In the genomic region with DNA sequence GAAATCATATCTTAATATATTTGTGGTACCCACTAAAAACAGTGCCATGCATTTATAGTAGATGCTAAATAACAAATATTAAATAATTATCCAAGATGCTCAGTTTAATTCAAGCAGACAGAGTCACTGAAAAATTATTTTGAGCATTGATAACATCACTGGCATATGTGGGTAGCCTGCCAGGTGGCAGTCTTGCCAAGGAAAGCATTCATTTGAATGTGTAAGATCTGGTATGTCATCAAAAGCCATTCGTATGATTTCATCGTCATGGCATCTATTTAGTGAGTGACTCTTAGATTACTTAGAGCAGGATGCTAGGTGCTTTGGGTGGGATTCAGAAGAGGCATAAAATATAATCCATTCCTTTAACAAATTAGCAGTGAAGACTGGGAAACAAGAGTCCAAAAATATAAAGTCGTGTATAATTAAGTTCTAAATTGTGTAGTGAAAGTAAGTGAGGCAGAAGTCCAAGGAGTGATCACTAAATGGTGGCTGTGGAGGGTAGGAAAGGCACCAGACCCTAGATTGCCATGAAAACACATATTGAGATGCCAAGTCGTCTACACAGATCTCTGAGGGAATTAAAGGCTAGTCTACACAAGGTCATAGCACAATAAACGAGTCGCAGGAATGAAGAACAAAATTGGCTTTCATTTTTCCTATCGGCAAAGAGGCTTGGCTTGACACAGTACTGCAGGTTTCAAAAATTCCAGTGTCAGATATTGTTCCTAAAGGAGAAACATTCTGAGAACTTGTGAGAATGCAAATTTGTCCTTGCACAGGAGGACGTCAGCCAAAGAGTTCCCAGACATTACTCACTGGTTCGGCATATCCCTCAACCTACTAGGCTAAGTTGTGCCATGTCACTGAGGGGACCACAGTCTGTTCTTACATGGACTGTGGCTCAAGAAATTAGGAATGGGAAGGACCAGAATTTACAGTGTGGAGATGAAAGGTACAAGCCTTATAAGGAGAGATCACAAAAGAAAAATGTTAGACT, we compare ENCODE assay signal across 13 cellular contexts.
A peak's percentile ranks its signal among the peaks of the same experiment; 100 is the strongest.
DNase-seq lines count a peak whose midpoint lies in the region; ATAC-seq, FAIRE-seq and TF ChIP-seq lines count a peak whose summit lies in the region.
"Had no signal": no experiment of that assay in that cellular context is flagged by ENCODE, and none has a peak within 500 bp of the region (broad histone marks: within the 10 kb centered on the region; RNA-seq: fewer than 3 reads in every experiment).

No MANE protein-coding gene starts in this region.

- WGBS in mesenchymal stem cell = 79% methylated on average over 9 of the region's 9 CpGs

- no peak for ATAC-seq in HG02798 (IDR thresholded peaks at IDR 0.05; ENCODE audit: poor library complexity, unreplicated experiment)
- no peak for ATAC-seq in natural killer cell

- no peak overlapping the region for H3K27ac ChIP-seq in mesenchymal stem cell (ENCODE audit: low read length, poor library complexity, severe bottlenecking)

- in situ Hi-C loops in Caki2 (cut with HindIII; ENCODE audit: low pct_unique_long_range_greater_than_20kb, low sequenced_read_pairs) = no loop called here

- H4K91ac ChIP-seq in mesenchymal stem cell (ENCODE audit: low read length) = no peak overlapping the region

- H3K9ac ChIP-seq in mesenchymal stem cell (ENCODE audit: low read length) = peak overlapping the region; percentile 62

- H3K4me1 Mint-ChIP-seq in natural killer cell = no peaks in the 10 kb centered on the region

- H3K9me3 ChIP-seq in mesenchymal stem cell (ENCODE audit: control insufficient read depth, low read length) = peaks cover 4% of the 10 kb centered on the region

- TF ChIP-seq CTCF in bronchial epithelial cell (IDR thresholded peaks at IDR 0.05; ENCODE audit: insufficient read depth, low read length, severe bottlenecking) (peak; percentile 5), natural killer cell (IDR thresholded peaks at IDR 0.05) (no peak)

- H3K4me3 ChIP-seq in bronchial epithelial cell (ENCODE audit: low read depth, low read length) = no peak overlapping the region
- H3K4me3 ChIP-seq in mesenchymal stem cell (ENCODE audit: insufficient read depth in 1 of 2, low read depth in 1 of 2, low read length in 2 of 2) = peak overlapping the region in 1 of 2 experiments; percentile 32
- H3K4me3 ChIP-seq in H7 (ENCODE audit: insufficient read depth, low read depth, low read length) = no peak overlapping the region

- no peak overlapping the region for H3K4ac ChIP-seq in mesenchymal stem cell (ENCODE audit: low read depth in 1 of 2, low read length in 2 of 2)

- no peak overlapping the region for H2AFZ ChIP-seq in mesenchymal stem cell (ENCODE audit: low read depth, low read length)

- no peak overlapping the region for H2BK5ac ChIP-seq in mesenchymal stem cell (ENCODE audit: low read depth, low read length, poor library complexity, severe bottlenecking)

- intact Hi-C loops in natural killer cell (cut with micrococcal nuclease) = no loop called here

- no peak overlapping the region for H3K18ac ChIP-seq in mesenchymal stem cell (ENCODE audit: low read depth in 1 of 2, low read length in 2 of 2)

- H3K14ac ChIP-seq in mesenchymal stem cell (ENCODE audit: low read length in 2 of 2) = no peak overlapping the region

- H3K36me3 Mint-ChIP-seq in natural killer cell = no peaks in the 10 kb centered on the region

- H3K23ac ChIP-seq in mesenchymal stem cell (ENCODE audit: low read length in 2 of 2) = no peak overlapping the region

- no peak overlapping the region for H3K27ac Mint-ChIP-seq in natural killer cell

- H3K36me3 ChIP-seq in bronchial epithelial cell (ENCODE audit: control insufficient read depth, insufficient read depth, low read length) = no peaks in the 10 kb centered on the region
- peaks cover 0 to 5% of the 10 kb centered on the region in 2 experiments for H3K36me3 ChIP-seq in mesenchymal stem cell (ENCODE audit: control insufficient read depth in 1 of 2, insufficient read depth in 2 of 2, low read depth in 1 of 2, low read length in 2 of 2)
- H3K36me3 ChIP-seq in H7 (replicated peaks; ENCODE audit: control insufficient read depth, insufficient read depth, low read length) = no peaks in the 10 kb centered on the region

- no peak overlapping the region for H2AK5ac ChIP-seq in mesenchymal stem cell (ENCODE audit: low read length, severe bottlenecking)

- H2BK12ac ChIP-seq in mesenchymal stem cell (ENCODE audit: low read length in 2 of 2) = no peak overlapping the region

- no peak overlapping the region for H3K4me2 ChIP-seq in mesenchymal stem cell (ENCODE audit: low read length, poor library complexity, severe bottlenecking)

- H3K4me3 Mint-ChIP-seq in natural killer cell = no peak overlapping the region

- H3K4me1 ChIP-seq in mesenchymal stem cell (ENCODE audit: control insufficient read depth, insufficient read depth, low read depth, low read length) = peaks cover 2% of the 10 kb centered on the region

- H3K27me3 ChIP-seq in bronchial epithelial cell (ENCODE audit: control insufficient read depth, insufficient read depth, low read length) (no peaks in the 10 kb centered on the region), mesenchymal stem cell (ENCODE audit: control insufficient read depth in 1 of 2, insufficient read depth in 1 of 2, low read length in 2 of 2) (no peaks in the 10 kb centered on the region), H7 (ENCODE audit: control insufficient read depth, insufficient read depth, low read length) (no peaks in the 10 kb centered on the region)

- H3K9me3 Mint-ChIP-seq in natural killer cell = peaks cover 2 to 3% of the 10 kb centered on the region in 2 donors

- H2BK120ac ChIP-seq in mesenchymal stem cell (ENCODE audit: low read depth, low read length) = no peak overlapping the region

- no peak overlapping the region for H4K8ac ChIP-seq in mesenchymal stem cell (ENCODE audit: low read length)

- H3K27me3 Mint-ChIP-seq in natural killer cell (ENCODE audit: low read depth in 2 of 2) = no peaks in the 10 kb centered on the region

- H2BK15ac ChIP-seq in mesenchymal stem cell (ENCODE audit: low read depth, poor library complexity, severe bottlenecking) = no peak overlapping the region

- DNase-seq in Caki2 (ENCODE audit: low read depth) (peak; percentile 18), LoVo (ENCODE audit: low spot score) (peak; percentile 26), bronchial epithelial cell (ENCODE audit: low read depth) (peak; percentile 66), mesenchymal stem cell (no peak), NCI-H2171 treated with DMSO at 0.1 percent for 48 hours (lab: John Stamatoyannopoulos, UW) (no peak), natural killer cell (no peak), H7 (no peak)
- DNase-seq: activated naive CD4-positive, alpha-beta T cell treated with anti-CD3 and anti-CD28 coated beads, Interleukin-2, amount 50 U/mL, for 16 hours; DMS153; NCI-H1048; retina; SIG-M5 had no signal

- H3K79me1 ChIP-seq in mesenchymal stem cell (replicated peaks; ENCODE audit: low read length, poor library complexity, severe bottlenecking) = no peaks in the 10 kb centered on the region

- FAIRE-seq in bronchial epithelial cell (lab: Jason Lieb, UNC) = no peak

Comparison
In these comparisons a context has a peak if more than half of its experiments do, and no peak if none do; other contexts are left out.
1. DNase-seq: peak in Caki2 (single experiment), LoVo (single experiment) and bronchial epithelial cell (single experiment); none in mesenchymal stem cell (single experiment), NCI-H2171 treated with DMSO at 0.1 percent for 48 hours (single experiment), natural killer cell (single experiment) and H7 (single experiment).